4 cellular contexts compared by ENCODE assay signal in the genomic region with DNA sequence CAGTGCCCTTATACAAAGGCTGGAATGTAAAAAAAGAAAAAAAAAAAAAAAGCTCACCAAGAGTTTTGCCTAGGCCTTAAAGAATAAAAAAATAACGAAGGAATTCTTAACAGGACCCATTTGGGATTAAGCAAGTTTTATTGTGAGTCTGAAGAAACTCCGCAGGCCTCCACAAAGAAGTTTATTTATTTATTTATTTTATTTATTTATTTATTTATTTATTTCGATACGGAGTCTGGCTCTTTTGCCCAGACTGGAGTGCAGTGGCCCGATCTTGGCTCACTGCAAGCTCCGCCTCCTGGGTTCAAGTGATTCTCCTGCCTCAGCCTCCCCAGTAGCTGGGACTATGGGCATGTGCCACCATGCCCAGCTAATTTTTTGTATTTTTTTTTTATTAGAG. TPM values are rescaled to one million over a fixed set of nuclear protein-coding genes. Genes with fewer than 3 reads are reported as not detected.
"Had no signal": no experiment of that assay in that cellular context is flagged by ENCODE, and none has a peak within 500 bp of the region (broad histone marks: within the 10 kb centered on the region; RNA-seq: fewer than 3 reads in every experiment).

No MANE protein-coding gene starts in this region.

RNA-seq across cellular contexts. Expression of a gene that starts 8.1 kb away (rescaled TPM):
- polyA plus RNA-seq: HepG2, IgD-negative memory B cell, IMR-90 had no signal

RNA-seq across cellular contexts. Expression of a gene that starts 9.3 kb away (rescaled TPM):
- polyA plus RNA-seq: HepG2, IgD-negative memory B cell, IMR-90 had no signal

RNA-seq across cellular contexts. Expression of a gene that starts 21.6 kb away (rescaled TPM):
- polyA plus RNA-seq: HepG2, IgD-negative memory B cell, IMR-90, K562 had no signal

RNA-seq across cellular contexts. Expression of a gene that starts 37.5 kb away (rescaled TPM):
- polyA plus RNA-seq: HepG2, IgD-negative memory B cell had no signal

RNA-seq across cellular contexts. Expression of a gene that starts 55.3 kb away (rescaled TPM):
- polyA plus RNA-seq: HepG2, IgD-negative memory B cell had no signal
